In genomic region chr16:50065241-50065623, GRCh38 we compare ENCODE assay signal across 8 cellular contexts. TPM values are rescaled to one million over a fixed set of nuclear protein-coding genes. Genes with fewer than 3 reads are reported as not detected.
DNase-seq lines count a peak whose midpoint lies in the region; ATAC-seq and TF ChIP-seq lines count a peak whose summit lies in the region.

No MANE protein-coding gene starts in this region.

- TF ChIP-seq EP300 in stomach (IDR thresholded peaks at IDR 0.05): no peak

- H3K4me3 ChIP-seq in iPS-15b (ENCODE audit: low read depth, low read length) (peak overlapping the region; percentile 9), stomach (peak overlapping the region; percentile 86 to 100 (median 92))

- H3K9me3 ChIP-seq in iPS-15b (ENCODE audit: control insufficient read depth, insufficient read depth, low read length) (no peaks in the 10 kb centered on the region), stomach (no peaks in the 10 kb centered on the region)

- peak overlapping the region; percentile 47 to 98 (median 96) for H3K27ac ChIP-seq in stomach

- intact Hi-C loops in stomach (cut with DNase I; ENCODE audit: low total_unique reads): loop anchor here (5.0 kb wide), 1 partner anchor 38 kb away; the partner anchor contains the start of gene CNEP1R1

- peaks cover 13% of the 10 kb centered on the region for H3K36me3 Mint-ChIP-seq in T-helper 2 cell treated with Interferon-gamma antibody and Interleukin-4, amounts not matched to agents 5 μg/mL and 100 μg/mL, for 36 hours (ENCODE audit: low read depth)
- H3K36me3 Mint-ChIP-seq in activated CD4-positive, alpha-beta memory T cell treated with anti-CD3 and anti-CD28 coated beads, Interleukin-2, amount 10 ng/mL, durations not matched to agents 7 days and 5 days (ENCODE audit: low read depth): peaks cover 16% of the 10 kb centered on the region

- H3K27me3 Mint-ChIP-seq in T-helper 2 cell treated with Interferon-gamma antibody and Interleukin-4, amounts not matched to agents 5 μg/mL and 100 μg/mL, for 36 hours (ENCODE audit: low read depth): no peaks in the 10 kb centered on the region
- H3K27me3 Mint-ChIP-seq in activated CD4-positive, alpha-beta memory T cell treated with anti-CD3 and anti-CD28 coated beads, Interleukin-2, amount 10 ng/mL, durations not matched to agents 7 days and 5 days: no peaks in the 10 kb centered on the region

- H3K27ac Mint-ChIP-seq in T-helper 2 cell treated with Interferon-gamma antibody and Interleukin-4, amounts not matched to agents 5 μg/mL and 100 μg/mL, for 36 hours: peak overlapping the region; percentile 91
- H3K27ac Mint-ChIP-seq in activated CD4-positive, alpha-beta memory T cell treated with anti-CD3 and anti-CD28 coated beads, Interleukin-2, amount 10 ng/mL, durations not matched to agents 7 days and 5 days: peak overlapping the region; percentile 92

- H3K4me1 Mint-ChIP-seq in T-helper 2 cell treated with Interferon-gamma antibody and Interleukin-4, amounts not matched to agents 5 μg/mL and 100 μg/mL, for 36 hours (ENCODE audit: low read depth): peaks cover 25% of the 10 kb centered on the region
- peaks cover 39% of the 10 kb centered on the region for H3K4me1 Mint-ChIP-seq in activated CD4-positive, alpha-beta memory T cell treated with anti-CD3 and anti-CD28 coated beads, Interleukin-2, amount 10 ng/mL, durations not matched to agents 7 days and 5 days

- H3K9ac ChIP-seq in iPS-15b (ENCODE audit: low read depth, low read length): no peak overlapping the region

- H3K9me3 Mint-ChIP-seq in T-helper 2 cell treated with Interferon-gamma antibody and Interleukin-4, amounts not matched to agents 5 μg/mL and 100 μg/mL, for 36 hours: no peaks in the 10 kb centered on the region
- H3K9me3 Mint-ChIP-seq in activated CD4-positive, alpha-beta memory T cell treated with anti-CD3 and anti-CD28 coated beads, Interleukin-2, amount 10 ng/mL, durations not matched to agents 7 days and 5 days: no peaks in the 10 kb centered on the region

- H3K4me3 Mint-ChIP-seq in T-helper 2 cell treated with Interferon-gamma antibody and Interleukin-4, amounts not matched to agents 5 μg/mL and 100 μg/mL, for 36 hours: peak overlapping the region; percentile 86
- peak overlapping the region; percentile 87 for H3K4me3 Mint-ChIP-seq in activated CD4-positive, alpha-beta memory T cell treated with anti-CD3 and anti-CD28 coated beads, Interleukin-2, amount 10 ng/mL, durations not matched to agents 7 days and 5 days

- H3K36me3 ChIP-seq in iPS-15b (ENCODE audit: control insufficient read depth, insufficient read depth, low read length) (no peaks in the 10 kb centered on the region), stomach (peaks cover 2 to 14% (median 13%) of the 10 kb centered on the region in 4 donors)

- TF ChIP-seq POLR2A in stomach (IDR thresholded peaks at IDR 0.05): no peak

- no peak for DNase-seq in T-helper 2 cell treated with Interferon-gamma antibody and Interleukin-4, amounts not matched to agents 5 μg/mL and 100 μg/mL, for 36 hours (ENCODE audit: low spot score)
- DNase-seq in T-helper 2 cell (no peak), stomach (no peak), C1 segment of cervical spinal cord (lab: John Stamatoyannopoulos, UW) (no peak), NCI-H510A treated with DMSO at 0.1 percent for 48 hours (lab: John Stamatoyannopoulos, UW) (no peak)
- no peak for DNase-seq in activated CD4-positive, alpha-beta memory T cell treated with anti-CD3 and anti-CD28 coated beads, Interleukin-2, amount 10 ng/mL, durations not matched to agents 7 days and 5 days

- no peak for TF ChIP-seq CTCF in stomach (IDR thresholded peaks at IDR 0.05)

- H3K27me3 ChIP-seq in iPS-15b (ENCODE audit: control insufficient read depth, insufficient read depth, low read length) (no peaks in the 10 kb centered on the region), stomach (no peaks in the 10 kb centered on the region)

- WGBS in stomach, 5 donors: 70 to 85% (median 73%) methylated on average over 8 of the region's 8 CpGs

- CTCF ChIA-PET in activated CD4-positive, alpha-beta memory T cell treated with anti-CD3 and anti-CD28 coated beads, Interleukin-2, amount 10 ng/mL, durations not matched to agents 7 days and 5 days (lab: Charles Lee): interaction anchor here (0.9 to 7.0 kb wide), 7 partner anchors 22 to 741 kb away, joined by 3 to 80 read pairs (median 4); partner anchors contain the start of gene CNEP1R1

- POLR2A ChIA-PET in activated CD4-positive, alpha-beta memory T cell treated with anti-CD3 and anti-CD28 coated beads, Interleukin-2, amount 10 ng/mL, durations not matched to agents 7 days and 5 days (lab: Charles Lee): interaction anchor here (1.1 to 5.3 kb wide), 5 partner anchors 18 to 145 kb away, joined by 3 to 37 read pairs (median 4); partner anchors contain the start of gene CNEP1R1

- peaks cover 5% of the 10 kb centered on the region for H3K4me1 ChIP-seq in iPS-15b (ENCODE audit: control insufficient read depth, insufficient read depth, low read length)
- H3K4me1 ChIP-seq in stomach: peaks cover 13 to 30% (median 22%) of the 10 kb centered on the region in 4 donors

- ATAC-seq in GM21786 (IDR thresholded peaks at IDR 0.05; ENCODE audit: unreplicated experiment): no peak

RNA-seq across cellular contexts. Expression of gene HEATR3, which starts 0.5 kb away (rescaled TPM):
- 10 to 100 TPM; 20.7 to 21.3 TPM for total RNA-seq in activated CD4-positive, alpha-beta memory T cell treated with anti-CD3 and anti-CD28 coated beads, Interleukin-2, amount 10 ng/mL, durations not matched to agents 7 days and 5 days
- 10 to 100 TPM; 14.0 to 45.1 (median 38.7) TPM for total RNA-seq in stomach
- polyA plus RNA-seq in stomach: 1 to 10 TPM; 4.1 to 5.2 (median 4.9) TPM

RNA-seq across cellular contexts. Expression of gene CNEP1R1, which starts 40.2 kb away (rescaled TPM):
- 10 to 100 TPM; 30.1 to 36.1 TPM for total RNA-seq in activated CD4-positive, alpha-beta memory T cell treated with anti-CD3 and anti-CD28 coated beads, Interleukin-2, amount 10 ng/mL, durations not matched to agents 7 days and 5 days
- total RNA-seq in stomach: 10 to 100 TPM in 4 of 5 donors, not detected in 1; 19.2 to 36.8 (median 28.9) TPM
- 1 to 10 TPM; 4.8 to 6.8 (median 5.5) TPM for polyA plus RNA-seq in stomach
